Comparison of ENCODE assay signal across 2 cellular contexts in the genomic region with DNA sequence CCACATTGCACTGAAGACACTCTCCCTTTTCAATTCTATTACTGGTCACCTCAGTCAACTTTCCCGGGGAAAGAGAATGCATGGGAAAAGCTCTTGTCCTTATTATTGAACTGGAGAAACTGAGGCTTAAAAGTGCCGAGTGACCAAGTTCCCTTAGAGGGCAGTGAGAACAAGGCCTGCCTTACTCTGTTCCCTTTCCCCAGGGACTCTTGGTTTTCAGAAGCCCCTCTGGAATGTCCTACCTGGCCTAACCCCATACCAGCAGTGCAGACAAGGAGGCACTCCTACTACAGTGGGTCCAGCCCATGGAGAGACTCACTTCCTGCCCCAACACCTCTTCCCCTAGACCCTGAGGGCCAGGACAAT.
TF ChIP-seq lines count a peak whose summit lies in the region.

No MANE protein-coding gene starts in this region.

TF ChIP-seq in HEK293, 187 proteins besides CTCF, POLR2A, EP300 and RAD21:
- TF ChIP-seq PRDM1 (tag by site-specific recombination; IDR thresholded peaks at IDR 0.05) (peak; percentile 65; the same call in 1 of the 2 replicates), ZNF394 (tag by site-specific recombination; IDR thresholded peaks at IDR 0.05; ENCODE audit: borderline replicate concordance) (no peak), ZFP37 (tag by site-specific recombination; IDR thresholded peaks at IDR 0.05) (no peak), ZNF677 (tag by site-specific recombination; IDR thresholded peaks at IDR 0.05) (no peak), MYNN (tag by site-specific recombination; IDR thresholded peaks at IDR 0.05; ENCODE audit: borderline replicate concordance) (no peak)
- TF ChIP-seq, protein P1, sequence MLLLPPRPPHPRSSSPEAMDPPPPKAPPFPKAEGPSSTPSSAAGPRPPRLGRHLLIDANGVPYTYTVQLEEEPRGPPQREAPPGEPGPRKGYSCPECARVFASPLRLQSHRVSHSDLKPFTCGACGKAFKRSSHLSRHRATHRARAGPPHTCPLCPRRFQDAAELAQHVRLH (tag by site-specific recombination; IDR thresholded peaks at IDR 0.05) = no peak

TF ChIP-seq in K562, 482 proteins besides CTCF, POLR2A, EP300 and RAD21:
- 0 out of 2 replicates have a peak, but pooled peaks have one; percentile 0 for TF ChIP-seq POLR2AphosphoS5 (IDR thresholded peaks at IDR 0.05; ENCODE audit: control insufficient read depth, insufficient read depth, low read depth, low read length)
- TF ChIP-seq, protein P2, sequence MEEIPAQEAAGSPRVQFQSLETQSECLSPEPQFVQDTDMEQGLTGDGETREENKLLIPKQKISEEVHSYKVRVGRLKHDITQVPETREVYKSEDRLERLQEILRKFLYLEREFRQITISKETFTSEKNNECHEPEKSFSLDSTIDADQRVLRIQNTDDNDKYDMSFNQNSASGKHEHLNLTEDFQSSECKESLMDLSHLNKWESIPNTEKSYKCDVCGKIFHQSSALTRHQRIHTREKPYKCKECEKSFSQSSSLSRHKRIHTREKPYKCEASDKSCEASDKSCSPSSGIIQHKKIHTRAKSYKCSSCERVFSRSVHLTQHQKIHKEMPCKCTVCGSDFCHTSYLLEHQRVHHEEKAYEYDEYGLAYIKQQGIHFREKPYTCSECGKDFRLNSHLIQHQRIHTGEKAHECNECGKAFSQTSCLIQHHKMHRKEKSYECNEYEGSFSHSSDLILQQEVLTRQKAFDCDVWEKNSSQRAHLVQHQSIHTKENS (CRISPR knock-in tag; IDR thresholded peaks at IDR 0.05) = no peak
